ENCODE assay signal across 8 cellular contexts in genomic region chrX:1493877-1494510, GRCh38. TPM values are rescaled to one million over a fixed set of nuclear protein-coding genes. Genes with fewer than 3 reads are reported as not detected.
DNase-seq lines count a peak whose midpoint lies in the region; ATAC-seq and TF ChIP-seq lines count a peak whose summit lies in the region.

No MANE protein-coding gene starts in this region.

- H3K79me2 ChIP-seq in OCI-LY3 (ENCODE audit: low read length): peaks cover 17% of the 10 kb centered on the region

- peak; percentile 5 for DNase-seq in activated naive CD4-positive, alpha-beta T cell treated with anti-CD3 and anti-CD28 coated beads for 36 hours
- DNase-seq in activated naive CD4-positive, alpha-beta T cell treated with anti-CD3 and anti-CD28 coated beads, Interleukin-2, amount 50 U/mL, for 16 hours: no peak
- DNase-seq in left ventricle myocardium inferior (no peak), MG63 (no peak), tibial artery (no peak)
- no peak for DNase-seq in stimulated activated CD4-positive, alpha-beta T cell treated with anti-CD3 and anti-CD28 coated beads, Interleukin-12 subunit alpha, Interleukin-12 subunit beta, amount 100 ng/mL, for 4 hours

- no peak overlapping the region for H2AFZ ChIP-seq in OCI-LY3 (ENCODE audit: low read depth, low read length)

- H3K9me3 ChIP-seq in OCI-LY3 (ENCODE audit: insufficient read depth, low read length): 0 out of 2 replicates have a peak, but pooled peaks cover 3% of the 10 kb centered on the region
- H3K9me3 ChIP-seq in left ventricle myocardium inferior (replicated peaks): peaks cover 10% of the 10 kb centered on the region
- H3K9me3 ChIP-seq in MG63: no peaks in the 10 kb centered on the region
- H3K9me3 ChIP-seq in tibial artery: peaks cover 0 to 7% (median 4%) of the 10 kb centered on the region in 3 donors

- peaks cover 12% of the 10 kb centered on the region for H3K36me3 Mint-ChIP-seq in activated naive CD4-positive, alpha-beta T cell treated with anti-CD3 and anti-CD28 coated beads for 36 hours (ENCODE audit: low read depth)

- no peak overlapping the region for H3K4me3 Mint-ChIP-seq in activated naive CD4-positive, alpha-beta T cell treated with anti-CD3 and anti-CD28 coated beads for 36 hours

- CTCF ChIA-PET in activated naive CD4-positive, alpha-beta T cell treated with anti-CD3 and anti-CD28 coated beads for 36 hours (lab: Charles Lee): no interaction called here

- H3K27me3 ChIP-seq in OCI-LY3 (ENCODE audit: low read depth, low read length) (no peaks in the 10 kb centered on the region), left ventricle myocardium inferior (ENCODE audit: low read depth) (no peaks in the 10 kb centered on the region), MG63 (no peaks in the 10 kb centered on the region), tibial artery (no peaks in the 10 kb centered on the region)

- H3K4me1 Mint-ChIP-seq in activated naive CD4-positive, alpha-beta T cell treated with anti-CD3 and anti-CD28 coated beads for 36 hours (ENCODE audit: low read depth): peaks cover 29% of the 10 kb centered on the region

- ATAC-seq in HG02870 (IDR thresholded peaks at IDR 0.05; ENCODE audit: unreplicated experiment): peak; percentile 51

- peaks cover 9% of the 10 kb centered on the region for H3K9me3 Mint-ChIP-seq in activated naive CD4-positive, alpha-beta T cell treated with anti-CD3 and anti-CD28 coated beads for 36 hours

- peak overlapping the region; percentile 93 for H3K27ac ChIP-seq in OCI-LY3 (ENCODE audit: low read length)
- H3K27ac ChIP-seq in left ventricle myocardium inferior (replicated peaks): peak overlapping the region; percentile 68
- no peak overlapping the region for H3K27ac ChIP-seq in tibial artery

- H3K36me3 ChIP-seq in OCI-LY3 (replicated peaks; ENCODE audit: low read depth, low read length) (peaks cover 23% of the 10 kb centered on the region), left ventricle myocardium inferior (no peaks in the 10 kb centered on the region), MG63 (no peaks in the 10 kb centered on the region), tibial artery (no peaks in the 10 kb centered on the region)

- H3K4me1 ChIP-seq in OCI-LY3 (ENCODE audit: low read length) (peaks cover 54% of the 10 kb centered on the region), left ventricle myocardium inferior (peaks cover 11% of the 10 kb centered on the region), tibial artery (peaks cover 0 to 8% (median 0%) of the 10 kb centered on the region in 4 donors)

- H3K4me2 ChIP-seq in OCI-LY3 (ENCODE audit: low read length): peak overlapping the region; percentile 70

- peak overlapping the region; percentile 65 for H3K9ac ChIP-seq in OCI-LY3 (ENCODE audit: low read length)

- peak overlapping the region; percentile 24 for H3K27ac Mint-ChIP-seq in activated naive CD4-positive, alpha-beta T cell treated with anti-CD3 and anti-CD28 coated beads for 36 hours

- TF ChIP-seq CTCF in OCI-LY3 (IDR thresholded peaks at IDR 0.05; ENCODE audit: low read depth, low read length): no peak
- no peak for TF ChIP-seq CTCF in left ventricle myocardium inferior (IDR thresholded peaks at IDR 0.05; ENCODE audit: borderline replicate concordance)
- TF ChIP-seq CTCF in tibial artery (IDR thresholded peaks at IDR 0.05): no peak

- H4K20me1 ChIP-seq in OCI-LY3 (ENCODE audit: insufficient read depth, low read length): peaks cover 3% of the 10 kb centered on the region; the same call in 1 of the 2 replicates

- H3K27me3 Mint-ChIP-seq in activated naive CD4-positive, alpha-beta T cell treated with anti-CD3 and anti-CD28 coated beads for 36 hours (ENCODE audit: low read depth): no peaks in the 10 kb centered on the region

- intact Hi-C loops in activated naive CD4-positive, alpha-beta T cell treated with anti-CD3 and anti-CD28 coated beads for 36 hours (cut with micrococcal nuclease): no loop called here
- intact Hi-C loops in left ventricle myocardium inferior (cut with micrococcal nuclease) (no loop called here), tibial artery (cut with DNase I; ENCODE audit: low total_unique reads) (no loop called here)

- H3K4me3 ChIP-seq in OCI-LY3 (ENCODE audit: low read length): peak overlapping the region; percentile 76
- H3K4me3 ChIP-seq in left ventricle myocardium inferior: peak overlapping the region; percentile 49
- H3K4me3 ChIP-seq in MG63: no peak overlapping the region
- H3K4me3 ChIP-seq in tibial artery: no peak overlapping the region

RNA-seq across cellular contexts. Expression of gene ASMTL, which starts 41.3 kb away (rescaled TPM):
- 10 to 100 TPM; 45.1 to 47.2 TPM for total RNA-seq in activated naive CD4-positive, alpha-beta T cell treated with anti-CD3 and anti-CD28 coated beads for 36 hours
- total RNA-seq in left ventricle myocardium inferior: 36.5 TPM
- 29.3 and 60.9 TPM in 2 replicates for total RNA-seq in MG63 (2014; rRNA removed; shearing (Covaris generic); ENCODE audit: low replicate concordance)

RNA-seq across cellular contexts. Expression of gene P2RY8, which starts 43.0 kb away (rescaled TPM):
- total RNA-seq in activated naive CD4-positive, alpha-beta T cell treated with anti-CD3 and anti-CD28 coated beads for 36 hours: 10 to 100 TPM in 1 of 2 experiments, 1 to 10 TPM in 1; 9.8 to 10.6 TPM
- total RNA-seq in left ventricle myocardium inferior: 1.9 TPM
- not detected in 2 replicates for total RNA-seq in MG63 (2014; rRNA removed; shearing (Covaris generic); ENCODE audit: low replicate concordance)

Comparison
In these comparisons a context has a peak if more than half of its experiments do, and no peak if none do; other contexts are left out.
1. H3K27ac ChIP-seq: peak in OCI-LY3 (single experiment) and left ventricle myocardium inferior (single experiment); none in tibial artery (0 of 2).
2. H3K4me3 ChIP-seq: peak in OCI-LY3 (single experiment) and left ventricle myocardium inferior (single experiment); none in MG63 (single experiment) and tibial artery (0 of 2).